31 cellular contexts compared by ENCODE assay signal in the genomic region with DNA sequence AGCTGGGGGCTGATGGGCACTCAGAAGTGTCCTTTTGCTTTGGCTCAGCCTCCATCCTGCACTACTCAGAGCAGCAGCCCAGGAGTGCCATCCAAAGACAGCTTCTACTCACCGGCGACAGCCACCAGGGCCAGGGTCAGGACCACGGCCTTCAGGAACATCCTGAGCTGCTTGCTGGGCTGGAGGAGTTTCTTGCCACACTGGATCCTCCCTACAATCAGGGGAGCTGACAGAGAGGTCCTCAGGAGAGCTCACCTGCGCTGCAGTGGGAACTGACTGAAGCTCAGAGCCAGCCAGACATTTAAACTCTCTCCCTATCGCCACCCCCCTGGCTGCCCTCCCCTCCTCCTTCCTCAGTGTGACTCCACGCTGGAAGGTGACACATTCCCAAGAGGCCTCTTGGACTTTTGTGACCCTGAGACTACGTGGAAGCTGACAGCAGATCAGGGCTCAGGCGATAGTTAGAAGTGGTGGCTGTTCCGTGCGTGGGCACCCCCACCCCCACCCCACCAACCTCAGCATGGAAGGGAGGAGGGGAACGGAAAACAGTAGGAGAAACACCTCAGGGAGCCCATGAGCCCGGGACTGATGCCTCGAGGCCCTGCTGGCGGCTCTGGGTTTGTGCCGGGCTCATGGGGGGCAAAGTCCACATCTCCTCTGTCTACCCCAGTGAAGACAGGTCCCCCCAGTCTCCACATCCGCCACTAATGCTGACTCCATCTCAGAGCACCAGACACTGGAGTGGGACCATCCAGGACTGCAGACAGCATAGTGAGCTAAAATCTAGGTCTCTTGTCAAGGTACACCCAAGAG. TPM values are rescaled to one million over a fixed set of nuclear protein-coding genes. Genes with fewer than 3 reads are reported as not detected.
"Had no signal": no experiment of that assay in that cellular context is flagged by ENCODE, and none has a peak within 500 bp of the region (broad histone marks: within the 10 kb centered on the region; RNA-seq: fewer than 3 reads in every experiment).

Gene APOA4 (minus strand): TSS at position 274 of the 813 bp plus-strand sequence. CDS start 113 bp downstream, at position 161.

- H3K27ac ChIP-seq: esophagus muscularis mucosa, tibial artery had no signal

- H3K27me3 Mint-ChIP-seq: activated CD4-positive, alpha-beta T cell treated with anti-CD3 and anti-CD28 coated beads for 36 hours; naive thymus-derived CD8-positive, alpha-beta T cell had no signal

- H3K36me3 ChIP-seq: esophagus muscularis mucosa, gastrocnemius medialis, tibial artery had no signal

- H3K27me3 ChIP-seq: esophagus muscularis mucosa, gastrocnemius medialis, tibial artery had no signal

- ATAC-seq: activated CD4-positive, alpha-beta T cell treated with anti-CD3 and anti-CD28 coated beads for 36 hours; activated T-cell treated with anti-CD3 and anti-CD28 coated beads, Interleukin-2, amount 50 U/mL, for 4 hours; left colon; naive thymus-derived CD8-positive, alpha-beta T cell; stimulated activated naive CD8-positive, alpha-beta T cell treated with anti-CD3 and anti-CD28 coated beads, Interleukin-15, Interleukin-2, amounts not matched to agents 100 U/mL and 50 U/mL, for 24 hours had no signal

- H3K9me3 ChIP-seq: esophagus muscularis mucosa, gastrocnemius medialis, tibial artery had no signal

- H3K4me1 ChIP-seq: esophagus muscularis mucosa, gastrocnemius medialis, tibial artery had no signal

- H3K4me3 ChIP-seq: esophagus muscularis mucosa, gastrocnemius medialis, lung, tibial artery had no signal

- H3K36me3 Mint-ChIP-seq: activated naive CD8-positive, alpha-beta T cell treated with anti-CD3 and anti-CD28 coated beads, Interleukin-2, amount 10 ng/mL, durations not matched to agents 7 days and 5 days; brain; mesothelial cell of epicardium; naive thymus-derived CD8-positive, alpha-beta T cell had no signal

- H3K9me3 Mint-ChIP-seq: activated B cell treated with CpG ODN at 0.5 μM for 24 hours; activated naive CD8-positive, alpha-beta T cell treated with anti-CD3 and anti-CD28 coated beads, Interleukin-2, amount 10 ng/mL, durations not matched to agents 7 days and 5 days; activated T-cell treated with anti-CD3 and anti-CD28 coated beads, Interleukin-2, amount 50 U/mL, for 4 hours; activated T-helper 2 cell treated with anti-CD3 and anti-CD28 coated beads, Interferon-gamma antibody, Interleukin-2, Interleukin-4, amounts not matched to agents 10 μg/mL and 5 μg/mL and 100 μg/mL, durations not matched to agents 14 hours and 24 hours and 36 hours; brain; mesothelial cell of epicardium; naive thymus-derived CD8-positive, alpha-beta T cell had no signal

- DNase-seq: activated B cell treated with CpG ODN at 0.5 μM for 24 hours; activated CD4-positive, alpha-beta T cell treated with anti-CD3 and anti-CD28 coated beads for 36 hours; activated CD4-positive, alpha-beta T cell treated with anti-CD3 and anti-CD28 coated beads, Interleukin-2, amount 50 U/mL, for 4 hours; activated CD8-positive, alpha-beta memory T cell treated with anti-CD3 and anti-CD28 coated beads, Interleukin-2, amount 50 U/mL, for 48 hours; activated naive CD4-positive, alpha-beta T cell; activated naive CD8-positive, alpha-beta T cell treated with anti-CD3 and anti-CD28 coated beads, Interleukin-2, amount 10 ng/mL, durations not matched to agents 7 days and 5 days; activated T-cell treated with anti-CD3 and anti-CD28 coated beads, Interleukin-2, amount 50 U/mL, for 4 hours; amniotic stem cell; central memory CD4-positive, alpha-beta T cell; dermis blood vessel endothelial cell; effector memory CD4-positive, alpha-beta T cell; left colon; stimulated activated CD4-positive, alpha-beta T cell treated with anti-CD3 and anti-CD28 coated beads, Interleukin-12 subunit alpha, Interleukin-12 subunit beta, amount 100 ng/mL, for 4 hours; stimulated activated CD4-positive, alpha-beta T cell treated with anti-CD3 and anti-CD28 coated beads, Interleukin-4, amount 100 ng/mL, for 4 hours; stimulated activated naive CD8-positive, alpha-beta T cell treated with anti-CD3 and anti-CD28 coated beads, Interleukin-15, Interleukin-2, amounts not matched to agents 100 U/mL and 50 U/mL, for 24 hours; T1000 had no signal

- H3K4me3 Mint-ChIP-seq: activated B cell treated with CpG ODN at 0.5 μM for 24 hours; activated CD4-positive, alpha-beta T cell treated with anti-CD3 and anti-CD28 coated beads for 36 hours; activated naive CD8-positive, alpha-beta T cell treated with anti-CD3 and anti-CD28 coated beads, Interleukin-2, amount 10 ng/mL, durations not matched to agents 7 days and 5 days; activated T-cell treated with anti-CD3 and anti-CD28 coated beads, Interleukin-2, amount 50 U/mL, for 4 hours; brain; mesothelial cell of epicardium; naive thymus-derived CD8-positive, alpha-beta T cell had no signal

- H3K4me1 Mint-ChIP-seq: activated B cell treated with CpG ODN at 0.5 μM for 24 hours; activated CD4-positive, alpha-beta T cell treated with anti-CD3 and anti-CD28 coated beads for 36 hours; activated naive CD8-positive, alpha-beta T cell treated with anti-CD3 and anti-CD28 coated beads, Interleukin-2, amount 10 ng/mL, durations not matched to agents 7 days and 5 days; naive thymus-derived CD8-positive, alpha-beta T cell had no signal

- H3K27ac Mint-ChIP-seq: activated B cell treated with CpG ODN at 0.5 μM for 24 hours; activated CD4-positive, alpha-beta T cell treated with anti-CD3 and anti-CD28 coated beads for 36 hours; activated naive CD8-positive, alpha-beta T cell treated with anti-CD3 and anti-CD28 coated beads, Interleukin-2, amount 10 ng/mL, durations not matched to agents 7 days and 5 days; activated T-helper 2 cell treated with anti-CD3 and anti-CD28 coated beads, Interferon-gamma antibody, Interleukin-2, Interleukin-4, amounts not matched to agents 10 μg/mL and 5 μg/mL and 100 μg/mL, durations not matched to agents 14 hours and 24 hours and 36 hours; brain; mesothelial cell of epicardium; progenitor cell of endocrine pancreas had no signal

RNA-seq across cellular contexts. Expression of gene APOA4, which starts in this region (rescaled TPM):
- total RNA-seq: activated B cell treated with CpG ODN at 0.5 μM for 24 hours; activated CD4-positive, alpha-beta T cell treated with anti-CD3 and anti-CD28 coated beads for 36 hours; activated CD8-positive, alpha-beta memory T cell treated with anti-CD3 and anti-CD28 coated beads for 36 hours; activated naive CD8-positive, alpha-beta T cell treated with anti-CD3 and anti-CD28 coated beads, Interleukin-2, amount 10 ng/mL, durations not matched to agents 7 days and 5 days; activated T-cell treated with anti-CD3 and anti-CD28 coated beads, Interleukin-2, amount 50 U/mL, for 4 hours; activated T-helper 2 cell treated with anti-CD3 and anti-CD28 coated beads, Interferon-gamma antibody, Interleukin-2, Interleukin-4, amounts not matched to agents 10 μg/mL and 5 μg/mL and 100 μg/mL, durations not matched to agents 14 hours and 24 hours and 36 hours; dermis blood vessel endothelial cell; left colon; lung; mesothelial cell of epicardium; naive thymus-derived CD8-positive, alpha-beta T cell; osteocyte; progenitor cell of endocrine pancreas; subcutaneous adipose tissue; T-helper 1 cell treated with Interleukin-12 subunit alpha and Interleukin-12 subunit beta and Interleukin-4 antibody, amounts not matched to agents 30 ng/mL and 1 ng/mL, for 36 hours; urinary bladder had no signal
- polyA plus RNA-seq: keratinocyte; naive thymus-derived CD8-positive, alpha-beta T cell had no signal
